9 cellular contexts compared by ENCODE assay signal in genomic region chr4:75726577-75726976, GRCh38. TPM values are rescaled to one million over a fixed set of nuclear protein-coding genes. Genes with fewer than 3 reads are reported as not detected.
DNase-seq lines count a peak whose midpoint lies in the region; ATAC-seq, FAIRE-seq and TF ChIP-seq lines count a peak whose summit lies in the region.
"Had no signal": no experiment of that assay in that cellular context is flagged by ENCODE, and none has a peak within 500 bp of the region (broad histone marks: within the 10 kb centered on the region; RNA-seq: fewer than 3 reads in every experiment).

No MANE protein-coding gene starts in this region.

- H3K4me1 ChIP-seq in pancreas, result peaks cover 8 to 41% (median 32%) of the 10 kb centered on the region in 3 donors

- TF ChIP-seq POLR2A in NB4 (IDR thresholded peaks at IDR 0.05; ENCODE audit: extremely low read depth, insufficient read length), result no peak

- H3K9me3 ChIP-seq in pancreas (no peaks in the 10 kb centered on the region), WERI-Rb-1 (ENCODE audit: severe bottlenecking) (no peaks in the 10 kb centered on the region)

- DNase-seq in Calu3, result no peak
- no peak for DNase-seq in NB4 (ENCODE audit: low read depth)
- no peak for DNase-seq in effector memory CD8-positive, alpha-beta T cell
- no peak for DNase-seq in pancreas
- DNase-seq in iPS-NIHi7 (ENCODE audit: extremely low spot score), result no peak
- no peak for DNase-seq in omental fat pad (ENCODE audit: low spot score)
- DNase-seq in activated gamma-delta T cell (lab: John Stamatoyannopoulos, UW), result no peak
- no peak for DNase-seq in WERI-Rb-1

- no peaks in the 10 kb centered on the region for H3K36me3 ChIP-seq in pancreas
- H3K36me3 ChIP-seq in WERI-Rb-1, result no peaks in the 10 kb centered on the region
- H3K36me3 ChIP-seq: cardiac muscle cell had no signal

- BruUV-seq in Calu3 (replicated peaks; lab: Mats Ljungman, UMichigan), result no TSS peak

- H3K27ac Mint-ChIP-seq in Calu3 (ENCODE audit: unreplicated experiment), result peak overlapping the region; percentile 66
- H3K27ac Mint-ChIP-seq in effector memory CD8-positive, alpha-beta T cell, result peak overlapping the region; percentile 66 to 99

- peaks cover 31% of the 10 kb centered on the region for H3K36me3 Mint-ChIP-seq in Calu3 (ENCODE audit: insufficient read depth, unreplicated experiment)
- peaks cover 17% of the 10 kb centered on the region for H3K36me3 Mint-ChIP-seq in effector memory CD8-positive, alpha-beta T cell (ENCODE audit: insufficient read depth)

- ATAC-seq in effector memory CD8-positive, alpha-beta T cell (replicated peaks), result no peak
- ATAC-seq in pancreas (no peak), omental fat pad (ENCODE audit: low FRiP score) (no peak)

- no peaks in the 10 kb centered on the region for H3K9me3 Mint-ChIP-seq in Calu3 (ENCODE audit: low read depth, unreplicated experiment)
- H3K9me3 Mint-ChIP-seq in effector memory CD8-positive, alpha-beta T cell, result no peaks in the 10 kb centered on the region

- 38 to 43% methylated on average over 3 of the region's 3 CpGs for WGBS in pancreas, 2 donors

- H3K27ac ChIP-seq in pancreas (peak overlapping the region in 1 of 4 donors; percentile 98), WERI-Rb-1 (no peak overlapping the region)

- H3K27me3 Mint-ChIP-seq in Calu3 (ENCODE audit: unreplicated experiment), result no peaks in the 10 kb centered on the region
- no peaks in the 10 kb centered on the region for H3K27me3 Mint-ChIP-seq in effector memory CD8-positive, alpha-beta T cell

- CTCF ChIA-PET in Calu3 (lab: Charles Lee), result interaction anchor here (0.6 kb wide), 1 partner anchor 57 kb away, joined by 3 read pairs; no protein-coding TSS in a partner anchor

- H3K4me3 Mint-ChIP-seq in Calu3 (ENCODE audit: low read depth, unreplicated experiment), result peak overlapping the region; percentile 71
- peak overlapping the region; percentile 65 to 100 for H3K4me3 Mint-ChIP-seq in effector memory CD8-positive, alpha-beta T cell

- H3K27me3 ChIP-seq in pancreas (no peaks in the 10 kb centered on the region), WERI-Rb-1 (ENCODE audit: insufficient read depth, low read depth, severe bottlenecking) (no peaks in the 10 kb centered on the region)
- H3K27me3 ChIP-seq: cardiac muscle cell had no signal

- peaks cover 29% of the 10 kb centered on the region for H3K4me1 Mint-ChIP-seq in Calu3 (ENCODE audit: low read depth, unreplicated experiment)
- peaks cover 35 to 45% of the 10 kb centered on the region in 2 donors for H3K4me1 Mint-ChIP-seq in effector memory CD8-positive, alpha-beta T cell (ENCODE audit: low read depth in 2 of 2)

- TF ChIP-seq CTCF in Calu3 (IDR thresholded peaks at IDR 0.05; ENCODE audit: unreplicated experiment), result no peak
- no peak for TF ChIP-seq CTCF in NB4 (IDR thresholded peaks at IDR 0.05; ENCODE audit: low read depth, low read length)
- no peak for TF ChIP-seq CTCF in pancreas (IDR thresholded peaks at IDR 0.05)
- TF ChIP-seq CTCF in omental fat pad (IDR thresholded peaks at IDR 0.05), result no peak
- no peak for TF ChIP-seq CTCF in WERI-Rb-1 (IDR thresholded peaks at IDR 0.05; ENCODE audit: low read depth, low read length)

- FAIRE-seq in pancreas (lab: Jason Lieb, UNC), result no peak

- H3K4me3 ChIP-seq in NB4 (ENCODE audit: low read depth, low read length), result peak overlapping the region; percentile 3
- peak overlapping the region in 3 of 4 donors; percentile 62 to 83 (median 83) for H3K4me3 ChIP-seq in pancreas
- H3K4me3 ChIP-seq in WERI-Rb-1 (ENCODE audit: low read depth, low read length), result no peak overlapping the region

- intact Hi-C loops in Calu3 (cut with micrococcal nuclease; ENCODE audit: unreplicated experiment) (no loop called here), pancreas (cut with DNase I) (loop anchor here in 1 of 3 donors (10.0 kb wide), 1 partner anchor 52 kb away; the partner anchor contains the start of gene G3BP2)

RNA-seq across cellular contexts. Expression of gene USO1, which starts 2.2 kb away (rescaled TPM):
- total RNA-seq in Calu3 (2022) (45.2 and 45.4 TPM in 2 replicates), pancreas (10 to 100 TPM; 40.1 to 58.2 (median 55.6) TPM), omental fat pad (10 to 100 TPM; 53.8 to 79.5 (median 69.8) TPM)
- polyA plus RNA-seq in pancreas, result 10 to 100 TPM; 31.2 to 40.2 TPM

RNA-seq across cellular contexts. Expression of gene G3BP2, which starts 53.4 kb away (rescaled TPM):
- total RNA-seq in Calu3 (2022) (122 and 128 TPM in 2 replicates), pancreas (10 to 100 TPM; 27.9 to 51.0 (median 42.4) TPM), omental fat pad (10 to 100 TPM; 57.7 to 90.9 (median 69.6) TPM)
- 10 to 100 TPM in 1 of 2 donors, 1 to 10 TPM in 1; 7.8 to 34.1 TPM for polyA plus RNA-seq in pancreas
